Comparison of ENCODE assay signal across 1 cellular context in genomic region chr3:99901200-99901926, GRCh38.
TF ChIP-seq lines count a peak whose summit lies in the region.

No MANE protein-coding gene starts in this region.

TF ChIP-seq in SK-N-SH, 30 proteins besides CTCF, POLR2A, EP300 and RAD21 (continued from another document):
- no peak for TF ChIP-seq USF1 (IDR thresholded peaks at IDR 0.05; ENCODE audit: borderline replicate concordance, low read depth)
- TF ChIP-seq REST (IDR thresholded peaks at IDR 0.05; ENCODE audit: low read depth, low read length): no peak
- peak; percentile 89 for TF ChIP-seq NFIC (IDR thresholded peaks at IDR 0.05; ENCODE audit: borderline replicate concordance)
